12 cellular contexts compared by ENCODE assay signal in genomic region chr11:130178441-130178971, GRCh38. TPM values are rescaled to one million over a fixed set of nuclear protein-coding genes. Genes with fewer than 3 reads are reported as not detected.
DNase-seq lines count a peak whose midpoint lies in the region; ATAC-seq and TF ChIP-seq lines count a peak whose summit lies in the region.
"Had no signal": no experiment of that assay in that cellular context is flagged by ENCODE, and none has a peak within 500 bp of the region (broad histone marks: within the 10 kb centered on the region; RNA-seq: fewer than 3 reads in every experiment).

No MANE protein-coding gene starts in this region.

- H3K9me3 ChIP-seq in MM.1S (replicated peaks; ENCODE audit: insufficient read depth, low read length) (no peaks in the 10 kb centered on the region), colonic mucosa (no peaks in the 10 kb centered on the region), mucosa of stomach (ENCODE audit: control insufficient read depth, low read length) (no peaks in the 10 kb centered on the region)

- H3F3A ChIP-seq in MM.1S (ENCODE audit: insufficient read depth, low read length): peaks cover 51% of the 10 kb centered on the region

- peak; percentile 58 for DNase-seq in DMS79 (lab: John Stamatoyannopoulos, UW)
- DNase-seq in MM.1S: peak; percentile 64
- DNase-seq in colonic mucosa: peak; percentile 75
- DNase-seq in DMS114 treated with DMSO at 0.1 percent for 48 hours (lab: John Stamatoyannopoulos, UW; ENCODE audit: unreplicated experiment): no peak
- no peak for DNase-seq in dermis blood vessel endothelial cell
- DNase-seq in H4 (ENCODE audit: low spot score): no peak
- DNase-seq: CD4-positive, alpha-beta T cell; cerebellar nuclear complex; Kasumi-1; NCI-H226 had no signal

- H3K9ac ChIP-seq in MM.1S (ENCODE audit: low read length) (0 out of 2 replicates have a peak overlapping the region, but pooled peaks have one; percentile 4), colonic mucosa (ENCODE audit: low read depth in 2 of 2, low read length in 2 of 2) (peak overlapping the region in 1 of 2 donors; percentile 89), mucosa of stomach (ENCODE audit: low read length) (peak overlapping the region; percentile 28)

- intact Hi-C loops in colonic mucosa (cut with DNase I): no loop called here

- no peak for ATAC-seq in HG02981 (IDR thresholded peaks at IDR 0.05; ENCODE audit: unreplicated experiment)

- H3K36me3 ChIP-seq in MM.1S (replicated peaks; ENCODE audit: insufficient read depth, low read length): no peaks in the 10 kb centered on the region
- H3K36me3 ChIP-seq in colonic mucosa: no peaks in the 10 kb centered on the region
- H3K36me3 ChIP-seq in mucosa of stomach (ENCODE audit: control insufficient read depth, insufficient read depth, low read length): no peaks in the 10 kb centered on the region

- H3K9me2 ChIP-seq in MM.1S (replicated peaks; ENCODE audit: insufficient read depth, low read length): no peaks in the 10 kb centered on the region

- peaks cover 55% of the 10 kb centered on the region for H3K4me1 ChIP-seq in MM.1S (ENCODE audit: low read length)
- peaks cover 24% of the 10 kb centered on the region for H3K4me1 ChIP-seq in colonic mucosa
- H3K4me1 ChIP-seq in mucosa of stomach (ENCODE audit: control insufficient read depth, insufficient read depth, low read length): peaks cover 52% of the 10 kb centered on the region

- peak overlapping the region; percentile 37 for H3K4me2 ChIP-seq in MM.1S (ENCODE audit: low read depth, low read length)

- no peak for TF ChIP-seq CTCF in MM.1S (IDR thresholded peaks at IDR 0.05; ENCODE audit: low read length)
- TF ChIP-seq CTCF in colonic mucosa (IDR thresholded peaks at IDR 0.05): no peak

- H2AFZ ChIP-seq in MM.1S (ENCODE audit: low read length): no peak overlapping the region

- H4K20me1 ChIP-seq in MM.1S (ENCODE audit: insufficient read depth, low read length): no peaks in the 10 kb centered on the region

- H3K4me3 ChIP-seq in MM.1S (ENCODE audit: low read length): no peak overlapping the region
- H3K4me3 ChIP-seq in colonic mucosa: no peak overlapping the region
- H3K4me3 ChIP-seq in mucosa of stomach (ENCODE audit: low read length): no peak overlapping the region

- H3K27me3 ChIP-seq in MM.1S (replicated peaks; ENCODE audit: insufficient read depth, low read length) (no peaks in the 10 kb centered on the region), colonic mucosa (no peaks in the 10 kb centered on the region), mucosa of stomach (ENCODE audit: control insufficient read depth, insufficient read depth, low read length) (no peaks in the 10 kb centered on the region)

- peak overlapping the region; percentile 95 for H3K27ac ChIP-seq in MM.1S (ENCODE audit: low read length)
- peak overlapping the region; percentile 94 for H3K27ac ChIP-seq in colonic mucosa

- H3K79me2 ChIP-seq in MM.1S (ENCODE audit: low read length): peaks cover 86% of the 10 kb centered on the region

RNA-seq across cellular contexts. Expression of gene ST14, which starts 18.9 kb away (rescaled TPM):
- 100 to 1,000 TPM; 537 to 604 TPM for total RNA-seq in colonic mucosa
- 0.14 and 0.34 TPM in 2 replicates for total RNA-seq in dermis blood vessel endothelial cell
- 0.02 and 0.10 TPM in 2 replicates for total RNA-seq in H4 (2014; rRNA removed; shearing (Covaris generic))

Comparison
In these comparisons a context has a peak if more than half of its experiments do, and no peak if none do; other contexts are left out.
1. DNase-seq: peak in DMS79 (single experiment), MM.1S (single experiment) and colonic mucosa (single experiment); none in DMS114 treated with DMSO at 0.1 percent for 48 hours (single experiment), dermis blood vessel endothelial cell (single experiment) and H4 (single experiment).
2. RNA of gene ST14, which starts 18.9 kb away (total RNA-seq): 537 to 604 TPM in colonic mucosa; 0.14 to 0.34 TPM in dermis blood vessel endothelial cell and 0.02 to 0.10 TPM in H4; every median in the first group is over 100 times any median in the second.